8 cellular contexts compared by ENCODE assay signal in the genomic region with DNA sequence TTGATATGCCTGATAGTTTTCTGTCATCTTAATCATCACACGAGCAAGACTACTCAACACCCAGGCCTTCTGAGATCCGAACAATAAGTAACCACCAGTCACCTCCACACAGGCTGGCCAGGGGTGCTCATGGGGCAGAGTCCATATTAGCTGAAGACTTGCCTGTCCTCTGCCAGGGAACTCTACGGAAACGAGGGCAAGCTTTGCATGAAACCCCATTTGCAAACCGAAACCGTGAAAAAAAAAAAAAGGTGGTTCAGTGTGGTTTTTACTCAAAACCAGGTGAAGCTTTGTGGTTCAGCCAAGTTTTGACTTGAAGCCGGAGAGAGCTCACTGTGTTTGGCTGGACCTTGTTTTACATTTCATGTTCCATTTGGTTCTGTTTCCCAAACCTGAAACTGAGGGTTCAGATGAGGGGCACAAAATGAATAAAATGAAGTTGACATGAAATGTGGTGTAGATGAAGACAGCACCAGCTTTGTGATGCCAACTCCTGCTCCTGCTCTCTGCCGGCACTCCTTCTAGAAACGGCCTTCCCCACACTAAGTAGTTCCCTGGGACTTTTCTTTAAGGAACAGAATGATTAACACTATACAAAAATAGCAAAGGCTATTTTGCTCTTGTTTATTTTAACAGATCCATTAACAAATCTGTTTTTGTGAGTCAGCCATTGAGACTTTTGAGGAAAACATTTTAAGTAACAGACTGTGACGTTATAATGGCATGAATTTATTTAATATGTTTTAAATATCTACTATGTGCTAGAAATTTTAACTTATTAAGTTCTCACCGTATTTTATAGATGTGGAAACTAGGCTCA.
DNase-seq lines count a peak whose midpoint lies in the region; ATAC-seq and TF ChIP-seq lines count a peak whose summit lies in the region.

No MANE protein-coding gene starts in this region.

- TF ChIP-seq CTCF in SU-DHL-6 (IDR thresholded peaks at IDR 0.05; ENCODE audit: insufficient read depth, low read length, poor library complexity, severe bottlenecking) (no peak), hepatocyte (IDR thresholded peaks at IDR 0.05; ENCODE audit: poor library complexity) (no peak)

- no peaks in the 10 kb centered on the region for H3F3A ChIP-seq in SU-DHL-6 (ENCODE audit: insufficient read depth)

- ATAC-seq in GM18511 (IDR thresholded peaks at IDR 0.05; ENCODE audit: unreplicated experiment) (peak; percentile 95), HG02678 (IDR thresholded peaks at IDR 0.05; ENCODE audit: unreplicated experiment) (peak; percentile 91)

- no peak overlapping the region for H2AFZ ChIP-seq in SU-DHL-6 (ENCODE audit: low read depth, low read length, severe bottlenecking)
- peak overlapping the region; percentile 14 for H2AFZ ChIP-seq in hepatocyte

- H3K27ac ChIP-seq in SU-DHL-6 (ENCODE audit: low read depth, low read length) (no peak overlapping the region), hepatocyte (peak overlapping the region; percentile 42)

- H3K9me2 ChIP-seq in SU-DHL-6 (replicated peaks; ENCODE audit: insufficient read depth, low read length) (no peaks in the 10 kb centered on the region), hepatocyte (replicated peaks; ENCODE audit: insufficient read depth) (no peaks in the 10 kb centered on the region)

- H3K4me3 ChIP-seq in SU-DHL-6 (ENCODE audit: insufficient read depth, low read length, poor library complexity, severe bottlenecking) = no peak overlapping the region
- H3K4me3 ChIP-seq in hepatocyte = no peak overlapping the region

- H3K9me3 ChIP-seq in SU-DHL-6 (ENCODE audit: insufficient read depth, low read length) (no peaks in the 10 kb centered on the region), hepatocyte (ENCODE audit: low read depth) (no peaks in the 10 kb centered on the region)

- H3K79me2 ChIP-seq in SU-DHL-6 (ENCODE audit: insufficient read depth, low read length) (peaks cover 90% of the 10 kb centered on the region), hepatocyte (no peaks in the 10 kb centered on the region)

- H4K20me1 ChIP-seq in SU-DHL-6 (ENCODE audit: low read depth, low read length) (peaks cover 51% of the 10 kb centered on the region), hepatocyte (ENCODE audit: insufficient read depth, poor library complexity, severe bottlenecking) (no peaks in the 10 kb centered on the region)

- no peaks in the 10 kb centered on the region for H3K36me3 ChIP-seq in SU-DHL-6 (ENCODE audit: low read length)
- H3K36me3 ChIP-seq in hepatocyte (replicated peaks; ENCODE audit: insufficient read depth, low read depth) = no peaks in the 10 kb centered on the region

- no peaks in the 10 kb centered on the region for H3K27me3 ChIP-seq in SU-DHL-6 (ENCODE audit: low read length)
- no peaks in the 10 kb centered on the region for H3K27me3 ChIP-seq in hepatocyte

- 78% methylated on average over 11 of the region's 11 CpGs for WGBS in hepatocyte (ENCODE audit: low lambda C conversion rate, missing lambda C conversion rate)

- no peaks in the 10 kb centered on the region for H3K4me1 ChIP-seq in hepatocyte (ENCODE audit: insufficient read depth)

- peak; percentile 34 for DNase-seq in hepatocyte (ENCODE audit: low spot score)
- no peak for DNase-seq in HuH-7.5 (ENCODE audit: low spot score)
- DNase-seq in NCI-H1694 (lab: John Stamatoyannopoulos, UW) = no peak
- DNase-seq in ecto neural progenitor cell (ENCODE audit: low spot score) = no peak
- DNase-seq in COLO668 (lab: John Stamatoyannopoulos, UW; ENCODE audit: unreplicated experiment) = no peak

- H3K4me2 ChIP-seq in SU-DHL-6 (ENCODE audit: low read depth, low read length, poor library complexity, severe bottlenecking) = peak overlapping the region; percentile 38
- H3K4me2 ChIP-seq in hepatocyte = peak overlapping the region; percentile 24

- no peak overlapping the region for H3K9ac ChIP-seq in SU-DHL-6 (ENCODE audit: low read length)
